22 cellular contexts compared by ENCODE assay signal in genomic region chr19:11361771-11362731, GRCh38. TPM values are rescaled to one million over a fixed set of nuclear protein-coding genes. Genes with fewer than 3 reads are reported as not detected.
DNase-seq lines count a peak whose midpoint lies in the region; ATAC-seq, FAIRE-seq and TF ChIP-seq lines count a peak whose summit lies in the region.
"Had no signal": no experiment of that assay in that cellular context is flagged by ENCODE, and none has a peak within 500 bp of the region (broad histone marks: within the 10 kb centered on the region; RNA-seq: fewer than 3 reads in every experiment).

No MANE protein-coding gene starts in this region.

- no peak for DNase-seq in HTR-8/SVneo (ENCODE audit: insufficient read length, low spot score)
- peak; percentile 90 for DNase-seq in endodermal cell
- DNase-seq in keratinocyte (ENCODE audit: low read depth, low spot score): no peak
- DNase-seq in spleen: peak; percentile 82
- no peak for DNase-seq in NCI-H526 (lab: John Stamatoyannopoulos, UW)
- no peak for DNase-seq in 8988T
- no peak for DNase-seq in NCI-H2196 (lab: John Stamatoyannopoulos, UW; ENCODE audit: unreplicated experiment)
- DNase-seq: activated CD4-positive, alpha-beta T cell treated with anti-CD3 and anti-CD28 coated beads for 4 hours; AML-193; cerebellar nuclear complex; DMS79; GOT3; natural killer cell; stimulated activated CD4-positive, alpha-beta T cell treated with anti-CD3 and anti-CD28 coated beads, Interleukin-2, amount 100 ng/mL, for 48 hours; stimulated activated naive CD8-positive, alpha-beta T cell treated with anti-CD3 and anti-CD28 coated beads, Interleukin-15, Interleukin-2, amounts not matched to agents 100 U/mL and 50 U/mL, for 24 hours had no signal

- peak overlapping the region; percentile 46 for H3K4me3 Mint-ChIP-seq in endodermal cell
- H3K4me3 Mint-ChIP-seq: memory B cell, natural killer cell had no signal

- H2AFZ ChIP-seq in keratinocyte (ENCODE audit: control insufficient read depth, low read length): no peak overlapping the region

- H3K4me1 ChIP-seq in endodermal cell (ENCODE audit: control insufficient read depth, insufficient read depth, low read length) (no peaks in the 10 kb centered on the region), keratinocyte (ENCODE audit: control insufficient read depth, extremely low read depth, insufficient read depth, low read length) (peaks cover 6% of the 10 kb centered on the region), spleen (peaks cover 0 to 27% (median 5%) of the 10 kb centered on the region in 6 donors)
- H3K4me1 ChIP-seq: prostate gland had no signal

- H4K20me1 ChIP-seq in keratinocyte (ENCODE audit: control insufficient read depth, extremely low read depth, insufficient read depth, low read length): no peaks in the 10 kb centered on the region

- dilution Hi-C loops in keratinocyte (cut with MboI; ENCODE audit: extremely low pct_ligation_motif_present, low sequenced_read_pairs): no loop called here

- H3K79me2 ChIP-seq in keratinocyte (ENCODE audit: control insufficient read depth, insufficient read depth, low read length): no peaks in the 10 kb centered on the region

- H3K9me3 Mint-ChIP-seq in endodermal cell: no peaks in the 10 kb centered on the region
- H3K9me3 Mint-ChIP-seq: activated naive CD4-positive, alpha-beta T cell treated with anti-CD3 and anti-CD28 coated beads, Interleukin-2, amount 50 U/mL, for 72 hours; memory B cell; natural killer cell had no signal

- WGBS in endodermal cell (ENCODE audit: insufficient coverage in 1 of 2, insufficient read length in 1 of 2), 2 experiments: 88 to 91% methylated on average over 27 to 35 of the region's 35 CpGs
- WGBS in spleen, 5 donors: 72 to 84% (median 81%) methylated on average over 35 of the region's 35 CpGs

- no peaks in the 10 kb centered on the region for H3K9me3 ChIP-seq in endodermal cell (ENCODE audit: control insufficient read depth, low read length)
- no peaks in the 10 kb centered on the region for H3K9me3 ChIP-seq in keratinocyte (ENCODE audit: control insufficient read depth, low read depth, low read length)
- no peaks in the 10 kb centered on the region for H3K9me3 ChIP-seq in spleen
- H3K9me3 ChIP-seq: heart right ventricle, prostate gland, tibial nerve had no signal

- TF ChIP-seq CTCF in endodermal cell (conservative IDR thresholded peaks at IDR 0.05): no peak
- no peak for TF ChIP-seq CTCF in keratinocyte (optimal IDR thresholded peaks at IDR 0.05 in 1 of 3, IDR thresholded peaks at IDR 0.05 in 1 of 3, conservative IDR thresholded peaks at IDR 0.05 in 1 of 3; ENCODE audit: extremely low read depth in 1 of 3, insufficient read depth in 2 of 3, low read length in 3 of 3)
- TF ChIP-seq CTCF in spleen (IDR thresholded peaks at IDR 0.05 in 8 of 11, conservative IDR thresholded peaks at IDR 0.05 in 3 of 11): no peak

- peaks cover 45% of the 10 kb centered on the region for H3K27me3 Mint-ChIP-seq in endodermal cell (ENCODE audit: insufficient read depth)

- H3K4me2 ChIP-seq in keratinocyte (ENCODE audit: control insufficient read depth, extremely low read depth, insufficient read depth, low read depth, low read length): peak overlapping the region; percentile 27

- H3K4me1 Mint-ChIP-seq in endodermal cell: no peaks in the 10 kb centered on the region
- H3K4me1 Mint-ChIP-seq: natural killer cell had no signal

- H3K9ac ChIP-seq in endodermal cell (ENCODE audit: extremely low read depth, low read length, poor library complexity, severe bottlenecking) (no peak overlapping the region), keratinocyte (ENCODE audit: control insufficient read depth, extremely low read depth, insufficient read depth, low read length) (no peak overlapping the region)

- TF ChIP-seq POLR2A in spleen (IDR thresholded peaks at IDR 0.05): no peak

- ATAC-seq in HG03460 (IDR thresholded peaks at IDR 0.05; ENCODE audit: unreplicated experiment): no peak
- ATAC-seq: activated naive CD4-positive, alpha-beta T cell treated with anti-CD3 and anti-CD28 coated beads, Interleukin-2, amount 50 U/mL, for 72 hours; natural killer cell had no signal

- peaks cover 2% of the 10 kb centered on the region for H3K36me3 Mint-ChIP-seq in endodermal cell (ENCODE audit: low read depth)
- H3K36me3 Mint-ChIP-seq: activated naive CD4-positive, alpha-beta T cell treated with anti-CD3 and anti-CD28 coated beads, Interleukin-2, amount 50 U/mL, for 72 hours; natural killer cell had no signal

- FAIRE-seq in HTR-8/SVneo (lab: Jason Lieb, UNC): peak; percentile 13
- FAIRE-seq in keratinocyte (lab: Jason Lieb, UNC): no peak
- FAIRE-seq: GM12892 had no signal

- H3K36me3 ChIP-seq in endodermal cell (ENCODE audit: control insufficient read depth, insufficient read depth, low read length) (no peaks in the 10 kb centered on the region), keratinocyte (ENCODE audit: control insufficient read depth in 2 of 2, extremely low read depth in 1 of 2, insufficient read depth in 2 of 2, low read length in 2 of 2) (peaks cover 0 to 5% of the 10 kb centered on the region in 2 experiments), spleen (peaks cover 0 to 92% (median 21%) of the 10 kb centered on the region in 6 donors)

- intact Hi-C loops in spleen (cut with DNase I; ENCODE audit: low total_unique reads): no loop called here

- H3K27ac ChIP-seq in endodermal cell (ENCODE audit: low read depth, low read length) (no peak overlapping the region), keratinocyte (ENCODE audit: control insufficient read depth, insufficient read depth, low read length) (no peak overlapping the region), spleen (peak overlapping the region in 2 of 8 donors; percentile 11 to 46)
- H3K27ac ChIP-seq: heart right ventricle, prostate gland had no signal

- H3K27me3 ChIP-seq in endodermal cell (ENCODE audit: control insufficient read depth, insufficient read depth, low read length, poor library complexity, severe bottlenecking) (peaks cover 6% of the 10 kb centered on the region), keratinocyte (ENCODE audit: control insufficient read depth, extremely low read depth, insufficient read depth, low read length) (no peaks in the 10 kb centered on the region), spleen (replicated peaks in 1 of 7) (no peaks in the 10 kb centered on the region)
- H3K27me3 ChIP-seq: heart right ventricle, tibial nerve had no signal

- H3K9me1 ChIP-seq in keratinocyte (ENCODE audit: control insufficient read depth, extremely low read depth, insufficient read depth, low read length): no peaks in the 10 kb centered on the region

- H3K27ac Mint-ChIP-seq in endodermal cell: peak overlapping the region; percentile 26
- H3K27ac Mint-ChIP-seq: activated naive CD4-positive, alpha-beta T cell treated with anti-CD3 and anti-CD28 coated beads, Interleukin-2, amount 50 U/mL, for 72 hours; memory B cell; natural killer cell had no signal

- H3K4me3 ChIP-seq in endodermal cell (ENCODE audit: low read length): no peak overlapping the region
- no peak overlapping the region for H3K4me3 ChIP-seq in keratinocyte (ENCODE audit: control insufficient read depth in 2 of 3, extremely low read depth in 1 of 3, insufficient read depth in 2 of 3, low read depth in 1 of 3, low read length in 3 of 3)
- no peak overlapping the region for H3K4me3 ChIP-seq in spleen
- H3K4me3 ChIP-seq: prostate gland, tibial nerve had no signal

RNA-seq across cellular contexts. Expression of gene PLPPR2, which starts 6.8 kb away (rescaled TPM):
- total RNA-seq in endodermal cell (1 to 10 TPM; 3.1 to 6.8 TPM), spleen (10 to 100 TPM; 19.0 to 41.0 (median 26.6) TPM)
- 13.6 TPM for polyA plus RNA-seq in endodermal cell (2013, experiment 1 of 2)
- polyA plus RNA-seq in endodermal cell (2013, experiment 2 of 2): 13.7 TPM
- polyA plus RNA-seq in keratinocyte (3.5 to 9.1 TPM (median 5.7 TPM) in 3 replicates), spleen (10 to 100 TPM in 1 of 3 donors, 1 to 10 TPM in 2; 4.2 to 10.8 (median 8.5) TPM)
- 1.7 TPM for polyA plus RNA-seq in keratinocyte (2011; ENCODE audit: low read depth)
- 5.9 and 12.7 TPM in 2 replicates for polyA plus RNA-seq in keratinocyte (2011; cell fraction: cytosol; rRNA removed)
- 14.4 and 18.4 TPM in 2 replicates for polyA plus RNA-seq in keratinocyte (2011; cell fraction: nucleus; rRNA removed)
- 14.6 and 28.9 TPM in 2 replicates for polyA plus RNA-seq in keratinocyte (2012; ENCODE audit: low replicate concordance)
- polyA minus RNA-seq in keratinocyte: 5.0 to 12.7 TPM (median 7.2 TPM) in 3 replicates
- polyA minus RNA-seq in keratinocyte (2011; cell fraction: cytosol; rRNA and poly(A)+ RNA removed): 15.7 TPM
- 5.4 and 7.9 TPM in 2 replicates for polyA minus RNA-seq in keratinocyte (2011; cell fraction: nucleus; rRNA and poly(A)+ RNA removed)

RNA-seq across cellular contexts. Expression of gene SWSAP1, which starts 12.4 kb away (rescaled TPM):
- total RNA-seq in endodermal cell: 1 to 10 TPM; 2.2 to 2.8 TPM
- 2.2 TPM for polyA plus RNA-seq in endodermal cell (2013, experiment 1 of 2)
- polyA plus RNA-seq in endodermal cell (2013, experiment 2 of 2): 1.6 TPM
- 2.1 to 2.5 TPM (median 2.2 TPM) in 3 replicates for polyA plus RNA-seq in keratinocyte
- polyA plus RNA-seq in keratinocyte (2011; ENCODE audit: low read depth): 0.62 TPM
- polyA plus RNA-seq in keratinocyte (2011; cell fraction: cytosol; rRNA removed): 1.4 and 2.0 TPM in 2 replicates
- polyA plus RNA-seq in keratinocyte (2011; cell fraction: nucleus; rRNA removed): 2.1 and 2.3 TPM in 2 replicates
- 2.1 and 3.2 TPM in 2 replicates for polyA plus RNA-seq in keratinocyte (2012; ENCODE audit: low replicate concordance)
- polyA minus RNA-seq in keratinocyte: 0.77 to 1.4 TPM (median 1.1 TPM) in 3 replicates
- polyA minus RNA-seq in keratinocyte (2011; cell fraction: cytosol; rRNA and poly(A)+ RNA removed): not detected
- polyA minus RNA-seq in keratinocyte (2011; cell fraction: nucleus; rRNA and poly(A)+ RNA removed): 0.53 and 0.54 TPM in 2 replicates
- total RNA-seq in spleen: 1 to 10 TPM; 2.7 to 6.0 (median 4.0) TPM
- 1 to 10 TPM; 7.0 to 9.3 (median 8.3) TPM for polyA plus RNA-seq in spleen

RNA-seq across cellular contexts. Expression of gene CCDC159, which starts 15.7 kb away (rescaled TPM):
- 10 to 100 TPM; 12.2 to 15.2 TPM for total RNA-seq in endodermal cell
- polyA plus RNA-seq in endodermal cell (2013, experiment 1 of 2): 16.9 TPM
- 14.6 TPM for polyA plus RNA-seq in endodermal cell (2013, experiment 2 of 2)
- 6.4 to 9.1 TPM (median 7.5 TPM) in 3 replicates for polyA plus RNA-seq in keratinocyte
- 7.4 TPM for polyA plus RNA-seq in keratinocyte (2011; ENCODE audit: low read depth)
- polyA plus RNA-seq in keratinocyte (2011; cell fraction: cytosol; rRNA removed): 3.3 and 4.9 TPM in 2 replicates
- 26.4 and 27.5 TPM in 2 replicates for polyA plus RNA-seq in keratinocyte (2011; cell fraction: nucleus; rRNA removed)
- 7.6 and 11.5 TPM in 2 replicates for polyA plus RNA-seq in keratinocyte (2012; ENCODE audit: low replicate concordance)
- 0.89 to 5.7 TPM (median 4.7 TPM) in 3 replicates for polyA minus RNA-seq in keratinocyte
- 7.1 TPM for polyA minus RNA-seq in keratinocyte (2011; cell fraction: cytosol; rRNA and poly(A)+ RNA removed)
- polyA minus RNA-seq in keratinocyte (2011; cell fraction: nucleus; rRNA and poly(A)+ RNA removed): 3.4 and 7.3 TPM in 2 replicates
- total RNA-seq in spleen: 10 to 100 TPM; 40.1 to 57.5 (median 51.3) TPM
- polyA plus RNA-seq in spleen: 10 to 100 TPM; 34.7 to 83.7 (median 73.9) TPM

RNA-seq across cellular contexts. Expression of gene TMEM205, which starts 16.0 kb away (rescaled TPM):
- total RNA-seq in endodermal cell (10 to 100 TPM; 58.2 to 58.9 TPM), spleen (100 to 1,000 TPM in 3 of 7 donors, 10 to 100 TPM in 4; 44.1 to 143 (median 54.2) TPM)
- 55.8 TPM for polyA plus RNA-seq in endodermal cell (2013, experiment 1 of 2)
- 52.7 TPM for polyA plus RNA-seq in endodermal cell (2013, experiment 2 of 2)
- polyA plus RNA-seq in keratinocyte (65.5 to 107 TPM (median 91.7 TPM) in 3 replicates), spleen (10 to 100 TPM; 65.8 to 82.0 (median 73.4) TPM)
- polyA plus RNA-seq in keratinocyte (2011; ENCODE audit: low read depth): 11.6 TPM
- polyA plus RNA-seq in keratinocyte (2011; cell fraction: cytosol; rRNA removed): 104 and 173 TPM in 2 replicates
- polyA plus RNA-seq in keratinocyte (2011; cell fraction: nucleus; rRNA removed): 138 and 164 TPM in 2 replicates
- 66.9 and 77.4 TPM in 2 replicates for polyA plus RNA-seq in keratinocyte (2012; ENCODE audit: low replicate concordance)
- 59.6 to 78.6 TPM (median 77.0 TPM) in 3 replicates for polyA minus RNA-seq in keratinocyte
- 63.3 TPM for polyA minus RNA-seq in keratinocyte (2011; cell fraction: cytosol; rRNA and poly(A)+ RNA removed)
- 21.9 and 24.1 TPM in 2 replicates for polyA minus RNA-seq in keratinocyte (2011; cell fraction: nucleus; rRNA and poly(A)+ RNA removed)

RNA-seq across cellular contexts. Expression of gene EPOR, which starts 22.1 kb away (rescaled TPM):
- 10 to 100 TPM; 27.0 to 39.5 TPM for total RNA-seq in endodermal cell
- polyA plus RNA-seq in endodermal cell (2013, experiment 1 of 2): 7.9 TPM
- 6.8 TPM for polyA plus RNA-seq in endodermal cell (2013, experiment 2 of 2)
- 0.68 to 0.94 TPM (median 0.85 TPM) in 3 replicates for polyA plus RNA-seq in keratinocyte
- 0.17 TPM for polyA plus RNA-seq in keratinocyte (2011; ENCODE audit: low read depth)
- polyA plus RNA-seq in keratinocyte (2011; cell fraction: cytosol; rRNA removed): 0.41 and 0.95 TPM in 2 replicates
- 0.80 and 1.5 TPM in 2 replicates for polyA plus RNA-seq in keratinocyte (2011; cell fraction: nucleus; rRNA removed)
- polyA plus RNA-seq in keratinocyte (2012; ENCODE audit: low replicate concordance): 0.71 and 1.0 TPM in 2 replicates
- polyA minus RNA-seq in keratinocyte: 0.26 to 0.52 TPM (median 0.43 TPM) in 3 replicates
- polyA minus RNA-seq in keratinocyte (2011; cell fraction: cytosol; rRNA and poly(A)+ RNA removed): 3.3 TPM
- 0.31 and 0.63 TPM in 2 replicates for polyA minus RNA-seq in keratinocyte (2011; cell fraction: nucleus; rRNA and poly(A)+ RNA removed)
- 10 to 100 TPM; 15.0 to 24.0 (median 19.9) TPM for total RNA-seq in spleen
- 1 to 10 TPM; 4.5 to 8.2 (median 5.6) TPM for polyA plus RNA-seq in spleen

Comparison
In these comparisons a context has a peak if more than half of its experiments do, and no peak if none do; other contexts are left out.
1. DNase-seq: peak in endodermal cell (single experiment) and spleen (single experiment); none in HTR-8/SVneo (single experiment), keratinocyte (single experiment), NCI-H526 (0 of 2), 8988T (single experiment) and NCI-H2196 (single experiment).